ENCODE assay signal across 21 cellular contexts in the genomic region with DNA sequence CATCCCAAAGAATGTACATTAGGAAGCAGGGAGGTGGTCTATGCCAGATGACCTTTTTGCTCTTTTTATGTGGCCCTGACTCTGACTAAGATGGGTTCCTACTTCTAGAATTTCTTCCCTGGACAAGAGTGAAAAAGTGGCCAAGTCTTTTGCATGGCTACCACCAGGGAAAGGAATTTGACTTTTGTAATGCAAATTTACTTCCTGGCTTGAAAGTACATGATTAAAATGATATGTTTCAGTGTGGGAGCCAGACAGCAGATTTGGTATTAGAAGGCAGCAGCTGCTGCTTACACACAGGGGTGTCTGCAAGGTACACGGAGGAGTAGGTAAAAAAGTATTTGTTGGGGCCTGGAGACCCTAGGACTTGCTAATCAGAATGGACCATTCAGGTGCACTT.
"Had no signal": no experiment of that assay in that cellular context is flagged by ENCODE, and none has a peak within 500 bp of the region (broad histone marks: within the 10 kb centered on the region; RNA-seq: fewer than 3 reads in every experiment).

No MANE protein-coding gene starts in this region.

- H3K4me3 ChIP-seq: MG63, SJSA1, SK-N-MC had no signal

- DNase-seq: IMR-90, Karpas-422, KG1, MG63, NCI-H1092, NCI-H1105 treated with DMSO at 0.1 percent for 48 hours, NCI-H1417 treated with DMSO at 0.1 percent for 48 hours, NCI-H146, NCI-H1694 treated with DMSO at 0.1 percent for 48 hours, NCI-H1930, NCI-H2081, NCI-H2107, NCI-H2171 treated with DMSO at 0.1 percent for 48 hours, NCI-H345, NCI-H510A treated with DMSO at 0.1 percent for 48 hours, Right ventricle myocardium superior, RPMI8226, SIG-M5 had no signal

- H3K27ac ChIP-seq: SJSA1, SK-N-MC had no signal

- ATAC-seq: HepG2 had no signal

- H3K9me3 ChIP-seq: MG63, SJSA1 had no signal

- H3K36me3 ChIP-seq: MG63, SJSA1 had no signal
